In the genomic region with DNA sequence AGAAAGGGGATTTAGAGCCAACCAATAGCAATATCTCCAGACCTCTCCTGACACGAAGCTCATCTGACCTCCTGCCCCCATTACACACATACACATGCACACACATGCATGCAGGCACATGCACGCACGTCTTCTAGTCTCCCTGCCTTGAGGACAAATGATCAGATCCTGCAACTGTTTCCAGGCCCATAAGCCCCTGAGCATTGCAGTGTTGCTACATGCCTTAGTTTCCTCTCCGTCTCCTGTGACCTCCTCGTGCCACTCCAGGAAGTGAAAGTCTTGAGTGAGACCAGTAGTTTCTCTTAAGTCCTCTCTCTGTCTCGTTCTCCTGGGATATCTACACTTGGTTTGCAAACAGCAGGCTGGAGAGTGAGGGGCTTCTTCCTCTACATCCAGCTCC, we compare ENCODE assay signal across 1 cellular context.
TF ChIP-seq lines count a peak whose summit lies in the region.

No MANE protein-coding gene starts in this region.

TF ChIP-seq in HepG2, 621 proteins besides CTCF, POLR2A, EP300 and RAD21:
- TF ChIP-seq ASH2L (IDR thresholded peaks at IDR 0.05; ENCODE audit: insufficient read length, low read depth, low read length) (no peak), ZNF83 (CRISPR knock-in tag; IDR thresholded peaks at IDR 0.05; ENCODE audit: borderline replicate concordance) (no peak), HOXA3 (CRISPR knock-in tag; IDR thresholded peaks at IDR 0.05) (no peak), ZNF205 (CRISPR knock-in tag; IDR thresholded peaks at IDR 0.05) (no peak), PHF5A (CRISPR knock-in tag; IDR thresholded peaks at IDR 0.05; ENCODE audit: low read depth, unreplicated experiment) (no peak), ZNF556 (CRISPR knock-in tag; IDR thresholded peaks at IDR 0.05; ENCODE audit: borderline replicate concordance) (no peak), YEATS2 (CRISPR knock-in tag; IDR thresholded peaks at IDR 0.05; ENCODE audit: borderline replicate concordance) (no peak), KLF13 (CRISPR knock-in tag; IDR thresholded peaks at IDR 0.05) (no peak)
- TF ChIP-seq, protein P1, sequence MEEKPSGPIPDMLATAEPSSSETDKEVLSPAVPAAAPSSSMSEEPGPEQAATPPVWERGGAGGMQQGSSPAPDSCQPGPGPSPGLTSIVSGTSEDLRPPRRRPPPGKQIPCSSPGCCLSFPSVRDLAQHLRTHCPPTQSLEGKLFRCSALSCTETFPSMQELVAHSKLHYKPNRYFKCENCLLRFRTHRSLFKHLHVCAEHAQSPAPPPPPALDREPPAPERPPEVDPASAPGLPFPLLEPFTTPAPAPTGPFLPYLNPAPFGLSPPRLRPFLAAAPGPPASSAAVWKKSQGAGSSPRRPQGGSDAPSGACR (CRISPR knock-in tag; IDR thresholded peaks at IDR 0.05): no peak
- TF ChIP-seq, protein P2, sequence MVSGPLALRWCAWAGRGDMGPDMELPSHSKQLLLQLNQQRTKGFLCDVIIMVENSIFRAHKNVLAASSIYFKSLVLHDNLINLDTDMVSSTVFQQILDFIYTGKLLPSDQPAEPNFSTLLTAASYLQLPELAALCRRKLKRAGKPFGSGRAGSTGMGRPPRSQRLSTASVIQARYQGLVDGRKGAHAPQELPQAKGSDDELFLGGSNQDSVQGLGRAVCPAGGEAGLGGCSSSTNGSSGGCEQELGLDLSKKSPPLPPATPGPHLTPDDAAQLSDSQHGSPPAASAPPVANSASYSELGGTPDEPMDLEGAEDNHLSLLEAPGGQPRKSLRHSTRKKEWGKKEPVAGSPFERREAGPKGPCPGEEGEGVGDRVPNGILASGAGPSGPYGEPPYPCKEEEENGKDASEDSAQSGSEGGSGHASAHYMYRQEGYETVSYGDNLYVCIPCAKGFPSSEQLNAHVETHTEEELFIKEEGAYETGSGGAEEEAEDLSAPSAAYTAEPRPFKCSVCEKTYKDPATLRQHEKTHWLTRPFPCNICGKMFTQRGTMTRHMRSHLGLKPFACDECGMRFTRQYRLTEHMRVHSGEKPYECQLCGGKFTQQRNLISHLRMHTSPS (CRISPR knock-in tag; IDR thresholded peaks at IDR 0.05; ENCODE audit: low read depth): no peak
